ENCODE assay signal across 8 cellular contexts in the genomic region with DNA sequence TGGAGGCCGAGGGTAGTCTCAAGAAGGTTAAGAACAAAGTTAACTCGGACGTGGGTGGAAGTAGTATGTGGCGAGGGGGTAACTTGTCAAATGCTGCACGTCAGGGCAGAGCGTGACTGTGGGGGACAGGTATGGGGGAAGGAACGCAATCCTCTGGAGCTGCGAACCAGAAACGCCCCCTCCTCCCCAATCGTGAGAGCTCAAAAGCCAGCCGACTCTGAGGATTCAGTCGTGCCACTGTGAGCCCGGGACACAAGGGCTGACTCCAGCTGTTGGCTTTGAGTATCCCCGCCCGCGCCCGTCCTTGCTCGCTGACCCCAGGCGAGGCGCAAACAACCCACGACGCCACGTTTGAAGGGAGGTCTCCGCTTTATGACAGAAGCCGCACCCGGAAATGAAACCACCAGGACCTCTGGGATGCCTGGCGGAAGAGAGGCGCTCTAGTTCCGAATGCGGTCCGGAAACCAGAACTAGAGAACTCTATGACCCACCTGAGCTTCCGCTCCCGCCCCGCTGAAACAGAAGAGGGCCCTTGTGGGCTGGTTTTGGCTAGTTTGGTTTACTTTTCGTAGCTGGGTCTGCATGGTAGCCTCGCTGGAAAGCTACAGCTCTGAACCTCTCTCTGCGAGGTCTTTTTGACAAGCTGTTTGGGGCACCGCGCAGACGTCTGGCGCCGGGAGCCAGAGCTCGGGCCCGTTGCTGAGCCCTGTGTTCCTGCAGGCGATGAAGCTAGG. TPM values are rescaled to one million over a fixed set of nuclear protein-coding genes. Genes with fewer than 3 reads are reported as not detected.
DNase-seq lines count a peak whose midpoint lies in the region; ATAC-seq and TF ChIP-seq lines count a peak whose summit lies in the region.

A gene (minus strand): TSS at position 377 of the 734 bp plus-strand sequence. CDS start 550 bp downstream, outside the sequence.

- TF ChIP-seq CTCF in GM12875 (IDR thresholded peaks at IDR 0.05; ENCODE audit: borderline replicate concordance, insufficient read depth, low read depth, low read length) = no peak
- TF ChIP-seq CTCF in ascending aorta (IDR thresholded peaks at IDR 0.05) = no peak
- no peak for TF ChIP-seq CTCF in vagina (IDR thresholded peaks at IDR 0.05)

- H3K4me1 ChIP-seq in ascending aorta (peaks cover 0 to 12% of the 10 kb centered on the region in 2 donors), vagina (peaks cover 16% of the 10 kb centered on the region)

- H3K27me3 ChIP-seq in ascending aorta (no peaks in the 10 kb centered on the region), vagina (no peaks in the 10 kb centered on the region)

- DNase-seq in NCI-H187 (lab: John Stamatoyannopoulos, UW) (peak; percentile 51 to 84), T-helper 2 cell (peak; percentile 57 to 96 (median 83)), ascending aorta (ENCODE audit: low spot score in 2 of 2) (peak; percentile 67 to 95), hepatic stellate cell (ENCODE audit: low spot score) (peak; percentile 77), putamen (ENCODE audit: low spot score) (peak; percentile 95), vagina (ENCODE audit: extremely low spot score in 2 of 2) (peak in 1 of 2 donors; percentile 92)

- H3K36me3 ChIP-seq in ascending aorta (peaks cover 0 to 17% of the 10 kb centered on the region in 2 donors), vagina (no peaks in the 10 kb centered on the region)

- no peaks in the 10 kb centered on the region for H3K9me3 ChIP-seq in ascending aorta
- no peaks in the 10 kb centered on the region for H3K9me3 ChIP-seq in vagina

- intact Hi-C loops in ascending aorta (cut with DNase I) = loop anchor here (1.0 to 10.0 kb wide), 3 partner anchors 9 to 594 kb away; a partner anchor contains a TSS
- intact Hi-C loops in vagina (cut with DNase I) = no loop called here

- peak within 1 kb of the TSS; percentile 54 for H3K4me3 ChIP-seq in GM12875 (ENCODE audit: low read depth, low read length)
- H3K4me3 ChIP-seq in ascending aorta = peak within 1 kb of the TSS; percentile 72 to 82
- peak within 1 kb of the TSS; percentile 67 to 84 for H3K4me3 ChIP-seq in vagina

- ATAC-seq in HG02884 (IDR thresholded peaks at IDR 0.05; ENCODE audit: unreplicated experiment) = peak; percentile 88

- H3K27ac ChIP-seq in ascending aorta = peak within 1 kb of the TSS; percentile 85 to 94
- peak within 1 kb of the TSS; percentile 84 for H3K27ac ChIP-seq in vagina

- peak in 1 of 2 donors; percentile 50 for TF ChIP-seq POLR2A in vagina (IDR thresholded peaks at IDR 0.05)

RNA-seq across cellular contexts. Expression of the gene that starts here (rescaled TPM):
- total RNA-seq in ascending aorta = 5.6 TPM
- 2.9 TPM for total RNA-seq in vagina
